ENCODE assay signal across 8 cellular contexts in genomic region chr17:63172206-63172476, GRCh38.
A peak's percentile ranks its signal among the peaks of the same experiment; 100 is the strongest.
DNase-seq lines count a peak whose midpoint lies in the region; ATAC-seq, FAIRE-seq and TF ChIP-seq lines count a peak whose summit lies in the region.
"Not testable (repeated sequence)": the region's sequence is repeated elsewhere in the genome, so short reads cannot be mapped to it uniquely, and the experiment has no call there.

No MANE protein-coding gene starts in this region.

- not testable (repeated sequence) for TF ChIP-seq EP300 in A549 (IDR thresholded peaks at IDR 0.05)

- not testable (repeated sequence) for H3K27me3 ChIP-seq in SJSA1 (replicated peaks); adrenal gland; brain microvascular endothelial cell (replicated peaks); osteoblast (ENCODE audit: insufficient read depth, low read length)

- WGBS in A549 (ENCODE audit: missing lambda C conversion rate), result 98% methylated on average over 5 of the region's 5 CpGs
- 67 to 78% (median 69%) methylated on average over 5 of the region's 5 CpGs for WGBS in adrenal gland, 4 donors

- H3K4me3 ChIP-seq in A549; SJSA1; adrenal gland; brain microvascular endothelial cell (ENCODE audit: low read depth, low read length); osteoblast (ENCODE audit: insufficient read depth, low read length): not testable (repeated sequence)

- H3K27me3 Mint-ChIP-seq in Calu3 (ENCODE audit: unreplicated experiment); HFFc6 (ENCODE audit: insufficient read depth); mesothelial cell of epicardium (ENCODE audit: low read depth): not testable (repeated sequence)

- CTCF ChIA-PET in A549 (lab: Yijun Ruan, JAX), result not testable (repeated sequence)
- CTCF ChIA-PET in Calu3 (lab: Charles Lee), result interaction anchor here (1.4 kb wide), 1 partner anchor 56 kb away, joined by 5 read pairs; no protein-coding TSS in a partner anchor

- H3K27ac ChIP-seq in A549, result not testable (repeated sequence)
- H3K27ac ChIP-seq in SJSA1 (peak overlapping the region; percentile 68), adrenal gland (peak overlapping the region in 1 of 5 donors; percentile 23), brain microvascular endothelial cell (peak overlapping the region; percentile 46), osteoblast (ENCODE audit: low read depth, low read length) (peak overlapping the region; percentile 16)

- in situ Hi-C loops in brain microvascular endothelial cell (cut with HindIII; ENCODE audit: low pct_ligation_motif_present, low sequenced_read_pairs), result not testable (repeated sequence)

- H3K4me1 ChIP-seq in A549, result peaks cover 16% of the 10 kb centered on the region
- peaks cover 12% of the 10 kb centered on the region for H3K4me1 ChIP-seq in SJSA1 (replicated peaks)
- H3K4me1 ChIP-seq in adrenal gland (replicated peaks in 1 of 2), result peaks cover 0 to 12% of the 10 kb centered on the region in 2 donors
- H3K4me1 ChIP-seq in osteoblast (ENCODE audit: insufficient read depth, low read length), result peaks cover 15% of the 10 kb centered on the region

- not testable (repeated sequence) for DNase-seq in A549 (ENCODE audit: low read depth in 1 of 2, low spot score in 1 of 2); HFFc6; mesothelial cell of epicardium (ENCODE audit: low spot score in 2 of 2, unreplicated experiment in 2 of 2); osteoblast (ENCODE audit: insufficient read length, low spot score, missing footprints)
- DNase-seq in Calu3, result peak; percentile 1
- peak in 1 of 2 experiments; percentile 59 for DNase-seq in SJSA1 (ENCODE audit: low read depth in 1 of 2, low spot score in 2 of 2)
- peak in 6 of 7 donors; percentile 31 to 58 (median 44) for DNase-seq in adrenal gland
- peak; percentile 57 for DNase-seq in brain microvascular endothelial cell

- not testable (repeated sequence) for TF ChIP-seq CTCF in A549 (IDR thresholded peaks at IDR 0.05); Calu3 (IDR thresholded peaks at IDR 0.05; ENCODE audit: unreplicated experiment); HFFc6 (IDR thresholded peaks at IDR 0.05); adrenal gland (IDR thresholded peaks at IDR 0.05); brain microvascular endothelial cell (IDR thresholded peaks at IDR 0.05; ENCODE audit: low read depth, low read length, missing control alignments); mesothelial cell of epicardium (IDR thresholded peaks at IDR 0.05; ENCODE audit: unreplicated experiment); osteoblast (IDR thresholded peaks at IDR 0.05; ENCODE audit: extremely low read depth, low read depth, low read length)

- peaks cover 21% of the 10 kb centered on the region for H3K4me1 Mint-ChIP-seq in Calu3 (ENCODE audit: low read depth, unreplicated experiment)
- peaks cover 68% of the 10 kb centered on the region for H3K4me1 Mint-ChIP-seq in HFFc6 (ENCODE audit: low read depth)
- peaks cover 35% of the 10 kb centered on the region for H3K4me1 Mint-ChIP-seq in mesothelial cell of epicardium

- H3K9me3 ChIP-seq in A549; SJSA1 (replicated peaks); adrenal gland (replicated peaks in 1 of 3); osteoblast (ENCODE audit: low read depth, low read length): not testable (repeated sequence)

- not testable (repeated sequence) for TF ChIP-seq RAD21 in A549 (conservative IDR thresholded peaks at IDR 0.05 in 1 of 2, IDR thresholded peaks at IDR 0.05 in 1 of 2)

- TF ChIP-seq POLR2A in A549 (IDR thresholded peaks at IDR 0.05; ENCODE audit: low read length); adrenal gland (IDR thresholded peaks at IDR 0.05): not testable (repeated sequence)

- BruUV-seq in Calu3 (replicated peaks; lab: Mats Ljungman, UMichigan), result not testable (repeated sequence)

- not testable (repeated sequence) for H3K79me2 ChIP-seq in osteoblast (ENCODE audit: insufficient read depth, low read length)

- not testable (repeated sequence) for ATAC-seq in A549

- peaks cover 10% of the 10 kb centered on the region for H3K36me3 Mint-ChIP-seq in Calu3 (ENCODE audit: insufficient read depth, unreplicated experiment)
- peaks cover 29% of the 10 kb centered on the region for H3K36me3 Mint-ChIP-seq in HFFc6 (ENCODE audit: low read depth)
- H3K36me3 Mint-ChIP-seq in mesothelial cell of epicardium, result not testable (repeated sequence)

- not testable (repeated sequence) for H3K36me3 ChIP-seq in SJSA1; adrenal gland (replicated peaks in 1 of 2); brain microvascular endothelial cell (replicated peaks); osteoblast (ENCODE audit: insufficient read depth, low read length)

- not testable (repeated sequence) for H3K4me3 Mint-ChIP-seq in Calu3 (ENCODE audit: low read depth, unreplicated experiment); mesothelial cell of epicardium
- peak overlapping the region; percentile 68; the same call in 1 of the 2 replicates for H3K4me3 Mint-ChIP-seq in HFFc6

- not testable (repeated sequence) for H4K20me1 ChIP-seq in osteoblast (ENCODE audit: insufficient read depth, low read length)

- H2AFZ ChIP-seq in osteoblast (ENCODE audit: low read length), result not testable (repeated sequence)

- FAIRE-seq in A549 (lab: Jason Lieb, UNC), result not testable (repeated sequence)

- not testable (repeated sequence) for H3K9me3 Mint-ChIP-seq in Calu3 (ENCODE audit: low read depth, unreplicated experiment); HFFc6; mesothelial cell of epicardium

- peak overlapping the region; percentile 36; the same call in 2 of the 3 replicates for H3K4me2 ChIP-seq in A549
- H3K4me2 ChIP-seq in osteoblast (ENCODE audit: insufficient read depth, low read length), result peak overlapping the region; percentile 72

- peak overlapping the region; percentile 39 for H3K27ac Mint-ChIP-seq in Calu3 (ENCODE audit: unreplicated experiment)
- H3K27ac Mint-ChIP-seq in HFFc6, result peak overlapping the region; percentile 82
- peak overlapping the region; percentile 91 for H3K27ac Mint-ChIP-seq in mesothelial cell of epicardium

- intact Hi-C loops in Calu3 (cut with micrococcal nuclease; ENCODE audit: unreplicated experiment), result loop anchor here (5.0 kb wide), 1 partner anchor 55 kb away; no protein-coding TSS in a partner anchor
- intact Hi-C loops in adrenal gland (cut with DNase I), result not testable (repeated sequence)

- POLR2A ChIA-PET in A549 (lab: Yijun Ruan, JAX), result interaction anchor here (0.6 kb wide), 1 partner anchor 85 kb away, joined by 4 read pairs; no protein-coding TSS in a partner anchor

Comparison
In these comparisons a context has a peak if more than half of its experiments do, and no peak if none do; other contexts are left out.
1. H3K27ac Mint-ChIP-seq: peak in every context shown above with its lines; median percentile 91 in mesothelial cell of epicardium; 82 in HFFc6; 39 in Calu3.